ENCODE assay signal across 37 cellular contexts in genomic region chr4:156517956-156518355, GRCh38.
"Had no signal": no experiment of that assay in that cellular context is flagged by ENCODE, and none has a peak within 500 bp of the region (broad histone marks: within the 10 kb centered on the region; RNA-seq: fewer than 3 reads in every experiment).

No MANE protein-coding gene starts in this region.

- H3K4me3 Mint-ChIP-seq: activated naive CD4-positive, alpha-beta T cell treated with anti-CD3 and anti-CD28 coated beads for 36 hours; activated naive CD4-positive, alpha-beta T cell treated with anti-CD3 and anti-CD28 coated beads, Interleukin-2, amount 10 ng/mL, durations not matched to agents 7 days and 5 days; activated naive CD4-positive, alpha-beta T cell treated with anti-CD3 and anti-CD28 coated beads, Interleukin-2, amount 50 U/mL, for 24 hours; activated naive CD8-positive, alpha-beta T cell; activated naive CD8-positive, alpha-beta T cell treated with anti-CD3 and anti-CD28 coated beads for 36 hours; activated naive CD8-positive, alpha-beta T cell treated with anti-CD3 and anti-CD28 coated beads, Interleukin-2, amount 10 ng/mL, durations not matched to agents 7 days and 5 days; activated naive CD8-positive, alpha-beta T cell treated with anti-CD3 and anti-CD28 coated beads, Interleukin-2, amount 50 U/mL, for 24 hours; activated T-cell treated with anti-CD3 and anti-CD28 coated beads, Interleukin-2, amount 50 U/mL, for 24 hours; activated T-cell treated with anti-CD3 and anti-CD28 coated beads, Interleukin-2, amount 50 U/mL, for 4 hours; activated T-cell treated with anti-CD3 and anti-CD28 coated beads, Interleukin-2, amount 50 U/mL, for 72 hours; activated T-helper 1 cell treated with anti-CD3 and anti-CD28 coated beads, Interleukin-12 subunit alpha, Interleukin-12 subunit beta, Interleukin-2, Interleukin-4 antibody, amounts not matched to agents 30 ng/mL and 10 ng/mL and 1 ng/mL, durations not matched to agents 14 hours and 24 hours and 36 hours; activated T-helper 17 cell treated with anti-CD3 and anti-CD28 coated beads, Interleukin-2, amount 50 U/mL, for 72 hours; brain; central memory CD8-positive, alpha-beta T cell had no signal

- H3K9me3 ChIP-seq: adrenal gland, ascending aorta had no signal

- ATAC-seq: activated naive CD4-positive, alpha-beta T cell treated with anti-CD3 and anti-CD28 coated beads, Interleukin-2, amount 50 U/mL, for 72 hours; activated naive CD8-positive, alpha-beta T cell treated with anti-CD3 and anti-CD28 coated beads, Interleukin-2, amount 50 U/mL, for 24 hours; activated T-cell treated with anti-CD3 and anti-CD28 coated beads, Interleukin-2, amount 50 U/mL, for 4 hours; activated T-cell treated with anti-CD3 and anti-CD28 coated beads, Interleukin-2, amount 50 U/mL, for 72 hours; activated T-helper 17 cell treated with anti-CD3 and anti-CD28 coated beads, Interleukin-2, amount 50 U/mL, for 72 hours had no signal

- H3K27ac ChIP-seq: adrenal gland, ascending aorta, brain microvascular endothelial cell, cardiac muscle cell had no signal

- H3K27me3 Mint-ChIP-seq: activated naive CD4-positive, alpha-beta T cell treated with anti-CD3 and anti-CD28 coated beads, Interleukin-2, amount 10 ng/mL, durations not matched to agents 7 days and 5 days; activated naive CD4-positive, alpha-beta T cell treated with anti-CD3 and anti-CD28 coated beads, Interleukin-2, amount 50 U/mL, for 24 hours; activated naive CD8-positive, alpha-beta T cell; activated naive CD8-positive, alpha-beta T cell treated with anti-CD3 and anti-CD28 coated beads for 36 hours; activated naive CD8-positive, alpha-beta T cell treated with anti-CD3 and anti-CD28 coated beads, Interleukin-2, amount 10 ng/mL, durations not matched to agents 7 days and 5 days; activated naive CD8-positive, alpha-beta T cell treated with anti-CD3 and anti-CD28 coated beads, Interleukin-2, amount 50 U/mL, for 24 hours; activated T-cell treated with anti-CD3 and anti-CD28 coated beads, Interleukin-2, amount 50 U/mL, for 24 hours; activated T-helper 17 cell treated with anti-CD3 and anti-CD28 coated beads, Interleukin-2, amount 50 U/mL, for 72 hours; brain; central memory CD8-positive, alpha-beta T cell had no signal

- H3K4me1 ChIP-seq: adrenal gland, ascending aorta had no signal

- DNase-seq: activated effector memory CD4-positive, alpha-beta T cell treated with anti-CD3 and anti-CD28 coated beads, Interleukin-2, amount 50 U/mL, for 16 hours; activated effector memory CD4-positive, alpha-beta T cell treated with Interleukin-2 at 50 U/mL for 16 hours; activated gamma-delta T cell; activated gamma-delta T cell treated with Interleukin-2 at 50 U/mL for 16 hours; activated naive CD4-positive, alpha-beta T cell; activated naive CD4-positive, alpha-beta T cell treated with anti-CD3 and anti-CD28 coated beads for 36 hours; activated naive CD4-positive, alpha-beta T cell treated with anti-CD3 and anti-CD28 coated beads, Interleukin-2, amount 10 ng/mL, durations not matched to agents 7 days and 5 days; activated naive CD4-positive, alpha-beta T cell treated with anti-CD3 and anti-CD28 coated beads, Interleukin-2, amount 50 U/mL, for 16 hours; activated naive CD4-positive, alpha-beta T cell treated with Interleukin-2 at 50 U/mL for 16 hours; activated naive CD8-positive, alpha-beta T cell treated with anti-CD3 and anti-CD28 coated beads for 36 hours; activated naive CD8-positive, alpha-beta T cell treated with anti-CD3 and anti-CD28 coated beads, Interleukin-2, amount 10 ng/mL, durations not matched to agents 7 days and 5 days; activated naive CD8-positive, alpha-beta T cell treated with anti-CD3 and anti-CD28 coated beads, Interleukin-2, amount 50 U/mL, for 24 hours; activated T-cell treated with anti-CD3 and anti-CD28 coated beads, Interleukin-2, amount 50 U/mL, for 1 hour; activated T-cell treated with anti-CD3 and anti-CD28 coated beads, Interleukin-2, amount 50 U/mL, for 24 hours; activated T-cell treated with anti-CD3 and anti-CD28 coated beads, Interleukin-2, amount 50 U/mL, for 4 hours; activated T-cell treated with anti-CD3 and anti-CD28 coated beads, Interleukin-2, amount 50 U/mL, for 48 hours; activated T-cell treated with anti-CD3 and anti-CD28 coated beads, Interleukin-2, amount 50 U/mL, for 72 hours; adrenal gland; amniotic stem cell; amygdala; anterior cingulate cortex; aorta; brain microvascular endothelial cell; caudate nucleus; central memory CD4-positive, alpha-beta T cell; cerebellar nuclear complex had no signal

- H3K4me1 Mint-ChIP-seq: activated naive CD4-positive, alpha-beta T cell treated with anti-CD3 and anti-CD28 coated beads, Interleukin-2, amount 10 ng/mL, durations not matched to agents 7 days and 5 days; activated naive CD4-positive, alpha-beta T cell treated with anti-CD3 and anti-CD28 coated beads, Interleukin-2, amount 50 U/mL, for 24 hours; activated naive CD8-positive, alpha-beta T cell treated with anti-CD3 and anti-CD28 coated beads for 36 hours; activated naive CD8-positive, alpha-beta T cell treated with anti-CD3 and anti-CD28 coated beads, Interleukin-2, amount 10 ng/mL, durations not matched to agents 7 days and 5 days; activated naive CD8-positive, alpha-beta T cell treated with anti-CD3 and anti-CD28 coated beads, Interleukin-2, amount 50 U/mL, for 24 hours; activated T-helper 17 cell treated with anti-CD3 and anti-CD28 coated beads, Interleukin-2, amount 50 U/mL, for 72 hours; brain; central memory CD8-positive, alpha-beta T cell had no signal

- H3K27ac Mint-ChIP-seq: activated naive CD4-positive, alpha-beta T cell treated with anti-CD3 and anti-CD28 coated beads for 36 hours; activated naive CD4-positive, alpha-beta T cell treated with anti-CD3 and anti-CD28 coated beads, Interleukin-2, amount 10 ng/mL, durations not matched to agents 7 days and 5 days; activated naive CD4-positive, alpha-beta T cell treated with anti-CD3 and anti-CD28 coated beads, Interleukin-2, amount 50 U/mL, for 24 hours; activated naive CD4-positive, alpha-beta T cell treated with anti-CD3 and anti-CD28 coated beads, Interleukin-2, amount 50 U/mL, for 72 hours; activated naive CD8-positive, alpha-beta T cell; activated naive CD8-positive, alpha-beta T cell treated with anti-CD3 and anti-CD28 coated beads for 36 hours; activated naive CD8-positive, alpha-beta T cell treated with anti-CD3 and anti-CD28 coated beads, Interleukin-2, amount 10 ng/mL, durations not matched to agents 7 days and 5 days; activated naive CD8-positive, alpha-beta T cell treated with anti-CD3 and anti-CD28 coated beads, Interleukin-2, amount 50 U/mL, for 24 hours; activated T-cell treated with anti-CD3 and anti-CD28 coated beads, Interleukin-2, amount 50 U/mL, for 24 hours; activated T-cell treated with anti-CD3 and anti-CD28 coated beads, Interleukin-2, amount 50 U/mL, for 72 hours; activated T-helper 1 cell treated with anti-CD3 and anti-CD28 coated beads, Interleukin-12 subunit alpha, Interleukin-12 subunit beta, Interleukin-2, Interleukin-4 antibody, amounts not matched to agents 30 ng/mL and 10 ng/mL and 1 ng/mL, durations not matched to agents 14 hours and 24 hours and 36 hours; activated T-helper 17 cell treated with anti-CD3 and anti-CD28 coated beads, Interleukin-2, amount 50 U/mL, for 72 hours; activated T-helper 2 cell treated with anti-CD3 and anti-CD28 coated beads, Interferon-gamma antibody, Interleukin-2, Interleukin-4, amounts not matched to agents 10 μg/mL and 5 μg/mL and 100 μg/mL, durations not matched to agents 14 hours and 24 hours and 36 hours; brain had no signal

- FAIRE-seq: bronchial epithelial cell had no signal

- H3K27me3 ChIP-seq: adrenal gland, ascending aorta, brain microvascular endothelial cell, cardiac muscle cell had no signal

- H3K36me3 Mint-ChIP-seq: activated naive CD4-positive, alpha-beta T cell treated with anti-CD3 and anti-CD28 coated beads, Interleukin-2, amount 10 ng/mL, durations not matched to agents 7 days and 5 days; activated naive CD4-positive, alpha-beta T cell treated with anti-CD3 and anti-CD28 coated beads, Interleukin-2, amount 50 U/mL, for 24 hours; activated naive CD4-positive, alpha-beta T cell treated with anti-CD3 and anti-CD28 coated beads, Interleukin-2, amount 50 U/mL, for 72 hours; activated naive CD8-positive, alpha-beta T cell; activated naive CD8-positive, alpha-beta T cell treated with anti-CD3 and anti-CD28 coated beads for 36 hours; activated naive CD8-positive, alpha-beta T cell treated with anti-CD3 and anti-CD28 coated beads, Interleukin-2, amount 10 ng/mL, durations not matched to agents 7 days and 5 days; brain had no signal

- H3K4me3 ChIP-seq: adrenal gland, ascending aorta, cardiac muscle cell had no signal

- H3K36me3 ChIP-seq: adrenal gland, ascending aorta, brain microvascular endothelial cell, cardiac muscle cell had no signal
